11 cellular contexts compared by ENCODE assay signal in the genomic region with DNA sequence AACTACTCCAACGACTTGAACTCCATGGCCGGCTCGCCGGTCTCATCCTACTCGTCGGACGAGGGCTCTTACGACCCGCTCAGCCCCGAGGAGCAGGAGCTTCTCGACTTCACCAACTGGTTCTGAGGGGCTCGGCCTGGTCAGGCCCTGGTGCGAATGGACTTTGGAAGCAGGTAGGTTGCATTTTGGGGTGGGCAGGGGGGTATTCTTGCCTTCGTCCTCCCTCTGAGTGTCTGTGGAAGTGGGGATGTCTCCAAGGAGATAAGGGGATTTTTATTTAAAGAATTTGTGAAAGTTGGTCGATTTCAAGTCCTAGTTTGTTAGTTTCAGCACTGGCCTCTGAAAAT. TPM values are rescaled to one million over a fixed set of nuclear protein-coding genes. Genes with fewer than 3 reads are reported as not detected.
DNase-seq lines count a peak whose midpoint lies in the region; ATAC-seq and TF ChIP-seq lines count a peak whose summit lies in the region.
"Had no signal": no experiment of that assay in that cellular context is flagged by ENCODE, and none has a peak within 500 bp of the region (broad histone marks: within the 10 kb centered on the region; RNA-seq: fewer than 3 reads in every experiment).

No MANE protein-coding gene starts in this region.

- peaks cover 32% of the 10 kb centered on the region for H3K4me1 Mint-ChIP-seq in CD8-positive, alpha-beta T cell (ENCODE audit: low read depth)

- H3K27me3 Mint-ChIP-seq in CD8-positive, alpha-beta T cell (ENCODE audit: low read depth): peaks cover 82% of the 10 kb centered on the region

- DNase-seq in CD8-positive, alpha-beta T cell: no peak
- no peak for DNase-seq in dorsolateral prefrontal cortex
- DNase-seq in osteoblast (ENCODE audit: insufficient read length, low spot score, missing footprints): no peak
- no peak for DNase-seq in nucleus accumbens (lab: John Stamatoyannopoulos, UW)
- DNase-seq: activated CD4-positive, CD25-positive, alpha-beta regulatory T cell treated with anti-CD3 and anti-CD28 coated beads, Interleukin-2, amount 50 U/mL, for 72 hours; PC-3 had no signal

- CTCF ChIA-PET in CD8-positive, alpha-beta T cell (lab: Charles Lee): no interaction called here

- peaks cover 13% of the 10 kb centered on the region for H3K4me1 ChIP-seq in CD8-positive, alpha-beta T cell (ENCODE audit: insufficient read depth, low read length)
- no peaks in the 10 kb centered on the region for H3K4me1 ChIP-seq in osteoblast (ENCODE audit: insufficient read depth, low read length)

- H3K79me2 ChIP-seq in osteoblast (ENCODE audit: insufficient read depth, low read length): no peaks in the 10 kb centered on the region

- H4K20me1 ChIP-seq in osteoblast (ENCODE audit: insufficient read depth, low read length): no peaks in the 10 kb centered on the region

- H3K27ac Mint-ChIP-seq in CD8-positive, alpha-beta T cell: no peak overlapping the region

- H3K9me3 Mint-ChIP-seq in CD8-positive, alpha-beta T cell: peaks cover under 1% of the 10 kb centered on the region

- TF ChIP-seq CTCF in CD8-positive, alpha-beta T cell (IDR thresholded peaks at IDR 0.05): no peak
- TF ChIP-seq CTCF in dorsolateral prefrontal cortex (IDR thresholded peaks at IDR 0.05 in 54 of 56, conservative IDR thresholded peaks at IDR 0.05 in 2 of 56; ENCODE audit: low read depth in 1 of 56, partially characterized antibody in 56 of 56): no peak
- TF ChIP-seq CTCF in osteoblast (IDR thresholded peaks at IDR 0.05; ENCODE audit: extremely low read depth, low read depth, low read length): no peak

- H2AFZ ChIP-seq in osteoblast (ENCODE audit: low read length): no peak overlapping the region

- H3K4me3 ChIP-seq in CD8-positive, alpha-beta T cell (ENCODE audit: low read depth, low read length): no peak overlapping the region
- H3K4me3 ChIP-seq in dorsolateral prefrontal cortex (peak overlapping the region in 58 of 59 donors; percentile 27 to 73 (median 58)), osteoblast (ENCODE audit: insufficient read depth, low read length) (no peak overlapping the region)

- H3K36me3 ChIP-seq in CD8-positive, alpha-beta T cell (ENCODE audit: insufficient read depth, low read length): no peaks in the 10 kb centered on the region
- no peaks in the 10 kb centered on the region for H3K36me3 ChIP-seq in osteoblast (ENCODE audit: insufficient read depth, low read length)
- H3K36me3 ChIP-seq: gastroesophageal sphincter had no signal

- intact Hi-C loops in CD8-positive, alpha-beta T cell (cut with DNase I, micrococcal nuclease): no loop called here
- intact Hi-C loops in dorsolateral prefrontal cortex (cut with DNase I): no loop called here

- H3K4me3 Mint-ChIP-seq in CD8-positive, alpha-beta T cell: peak overlapping the region; percentile 60

- H3K4me2 ChIP-seq in osteoblast (ENCODE audit: insufficient read depth, low read length): peak overlapping the region; percentile 51

- H3K27ac ChIP-seq in CD8-positive, alpha-beta T cell (ENCODE audit: low read depth, low read length): no peak overlapping the region
- H3K27ac ChIP-seq in dorsolateral prefrontal cortex: peak overlapping the region in 55 of 59 donors; percentile 9 to 93 (median 71)
- H3K27ac ChIP-seq in osteoblast (ENCODE audit: low read depth, low read length): no peak overlapping the region
- H3K27ac ChIP-seq: gastroesophageal sphincter had no signal

- POLR2A ChIA-PET in CD8-positive, alpha-beta T cell (lab: Charles Lee): no interaction called here

- no peaks in the 10 kb centered on the region for H3K36me3 Mint-ChIP-seq in CD8-positive, alpha-beta T cell

- ATAC-seq in CD8-positive, alpha-beta T cell: no peak
- ATAC-seq in HG02938 (IDR thresholded peaks at IDR 0.05; ENCODE audit: unreplicated experiment): peak; percentile 4
- ATAC-seq in HG02884 (IDR thresholded peaks at IDR 0.05; ENCODE audit: unreplicated experiment): no peak
- ATAC-seq in activated CD4-positive, CD25-positive, alpha-beta regulatory T cell treated with anti-CD3 and anti-CD28 coated beads, Interleukin-2, amount 50 U/mL, for 24 hours: no peak
- no peak for ATAC-seq in HG02981 (IDR thresholded peaks at IDR 0.05; ENCODE audit: unreplicated experiment)
- ATAC-seq: gastroesophageal sphincter had no signal

- H3K9me3 ChIP-seq in CD8-positive, alpha-beta T cell (ENCODE audit: low read length): no peaks in the 10 kb centered on the region
- no peaks in the 10 kb centered on the region for H3K9me3 ChIP-seq in osteoblast (ENCODE audit: low read depth, low read length)

- peaks cover 25% of the 10 kb centered on the region for H3K27me3 ChIP-seq in CD8-positive, alpha-beta T cell (ENCODE audit: insufficient read depth, low read length)
- H3K27me3 ChIP-seq in dorsolateral prefrontal cortex (peaks cover 0 to 94% (median 56%) of the 10 kb centered on the region in 45 donors), osteoblast (ENCODE audit: insufficient read depth, low read length) (peaks cover 66% of the 10 kb centered on the region)

RNA-seq across cellular contexts. Expression of a gene that starts 1.3 kb away (rescaled TPM):
- total RNA-seq in CD8-positive, alpha-beta T cell: not detected
- 10 to 100 TPM in 82 of 120 experiments, 1 to 10 TPM in 38; 4.4 to 31.2 (median 11.2) TPM for total RNA-seq in dorsolateral prefrontal cortex
- not detected in 2 replicates for total RNA-seq in osteoblast
- total RNA-seq: PC-3 had no signal

RNA-seq across cellular contexts. Expression of a gene that starts 41.8 kb away (rescaled TPM):
- not detected for total RNA-seq in CD8-positive, alpha-beta T cell
- total RNA-seq in dorsolateral prefrontal cortex (10 to 100 TPM in 39 of 120 experiments, 1 to 10 TPM in 81; 1.6 to 20.7 (median 7.8) TPM), osteoblast (not detected in 2 replicates)
- total RNA-seq: PC-3 had no signal

Comparison
In these comparisons a context has a peak if more than half of its experiments do, and no peak if none do; other contexts are left out.
1. H3K27ac ChIP-seq: peak in dorsolateral prefrontal cortex (55 of 59); none in CD8-positive, alpha-beta T cell (single experiment) and osteoblast (single experiment).
2. H3K4me3 ChIP-seq: peak in dorsolateral prefrontal cortex (58 of 59); none in CD8-positive, alpha-beta T cell (single experiment) and osteoblast (single experiment).